Comparison of ENCODE assay signal across 30 cellular contexts in the genomic region with DNA sequence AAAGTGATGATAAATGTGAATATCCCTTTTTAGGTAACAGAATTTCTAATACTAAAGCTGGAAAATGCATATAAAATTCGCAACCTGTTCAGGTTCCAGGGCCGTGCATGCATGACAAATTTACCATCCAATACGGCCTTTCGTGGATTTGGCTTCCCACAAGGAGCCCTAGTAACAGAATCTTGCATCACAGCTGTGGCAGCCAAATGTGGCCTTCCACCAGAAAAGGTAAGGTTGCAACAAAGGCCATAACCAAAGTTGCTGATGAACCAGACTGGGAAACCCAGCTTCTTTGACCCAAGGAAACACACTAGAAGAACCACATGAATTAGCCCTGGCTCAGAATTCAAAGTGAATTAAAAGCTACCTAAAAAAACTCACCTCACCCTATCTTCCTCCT.
"Had no signal": no experiment of that assay in that cellular context is flagged by ENCODE, and none has a peak within 500 bp of the region (broad histone marks: within the 10 kb centered on the region; RNA-seq: fewer than 3 reads in every experiment).

No MANE protein-coding gene starts in this region.

- DNase-seq: activated CD4-positive, alpha-beta T cell treated with anti-CD3 and anti-CD28 coated beads, Interleukin-2, amount 10 ng/mL, durations not matched to agents 24 days and 14 days; activated CD4-positive, alpha-beta T cell treated with anti-CD3 and anti-CD28 coated beads, Interleukin-2, amount 50 U/mL, for 4 hours; activated CD8-positive, alpha-beta T cell treated with anti-CD3 and anti-CD28 coated beads for 36 hours; activated effector memory CD4-positive, alpha-beta T cell treated with anti-CD3 and anti-CD28 coated beads, Interleukin-2, amount 50 U/mL, for 16 hours; activated naive CD4-positive, alpha-beta T cell; activated naive CD4-positive, alpha-beta T cell treated with anti-CD3 and anti-CD28 coated beads, Interleukin-2, amount 50 U/mL, for 16 hours; activated naive CD8-positive, alpha-beta T cell treated with anti-CD3 and anti-CD28 coated beads for 36 hours; activated T-cell treated with anti-CD3 and anti-CD28 coated beads, Interleukin-2, amount 50 U/mL, for 1 hour; activated T-cell treated with anti-CD3 and anti-CD28 coated beads, Interleukin-2, amount 50 U/mL, for 72 hours; amniotic stem cell; aorta; caudate nucleus; cerebellar nuclear complex; Karpas-422; KBM-7; MG63; NCI-H1048; NCI-H1105 treated with DMSO at 0.1 percent for 48 hours; NCI-H1436; NCI-H1694; NCI-H1930; NCI-H2081 treated with DMSO at 0.1 percent for 48 hours; NCI-H226; NCI-H446 treated with DMSO at 0.1 percent for 48 hours; NCI-H524; SHP77 treated with DMSO at 0.1 percent for 48 hours; T1000 had no signal

- H3K4me3 ChIP-seq: MG63, SJSA1 had no signal

- H3K27me3 ChIP-seq: MG63, SJSA1 had no signal

- ATAC-seq: activated CD8-positive, alpha-beta T cell treated with anti-CD3 and anti-CD28 coated beads for 36 hours; activated T-cell treated with anti-CD3 and anti-CD28 coated beads, Interleukin-2, amount 50 U/mL, for 72 hours; activated T-helper 17 cell treated with anti-CD3 and anti-CD28 coated beads, Interleukin-2, amount 50 U/mL, for 72 hours; Panc1 had no signal

- H3K9me3 ChIP-seq: MG63, SJSA1 had no signal

- H3K36me3 ChIP-seq: MG63, SJSA1 had no signal

- H3K27ac ChIP-seq: SJSA1 had no signal
